ENCODE assay signal across 17 cellular contexts in genomic region chr12:69868695-69869094, GRCh38. TPM values are rescaled to one million over a fixed set of nuclear protein-coding genes. Genes with fewer than 3 reads are reported as not detected.
DNase-seq lines count a peak whose midpoint lies in the region; ATAC-seq, FAIRE-seq and TF ChIP-seq lines count a peak whose summit lies in the region.
"Had no signal": no experiment of that assay in that cellular context is flagged by ENCODE, and none has a peak within 500 bp of the region (broad histone marks: within the 10 kb centered on the region; RNA-seq: fewer than 3 reads in every experiment).

No MANE protein-coding gene starts in this region.

- H2BK12ac ChIP-seq in H1 (ENCODE audit: low read depth, low read length) (peak overlapping the region; percentile 63; the same call in 1 of the 2 replicates), trophoblast cell (ENCODE audit: low read length) (no peak overlapping the region)

- H2BK120ac ChIP-seq in H1 (replicated peaks; ENCODE audit: low read depth, low read length) (no peak overlapping the region), trophoblast cell (ENCODE audit: insufficient read depth, low read length, poor library complexity) (no peak overlapping the region)

- ATAC-seq in stimulated activated naive CD8-positive, alpha-beta T cell treated with anti-CD3 and anti-CD28 coated beads, Interleukin-15, amount 100 ng/mL, for 72 hours: peak; percentile 31
- no peak for ATAC-seq in stimulated activated naive CD8-positive, alpha-beta T cell treated with anti-CD3 and anti-CD28 coated beads, Interleukin-15, Interleukin-2, amounts not matched to agents 100 U/mL and 50 U/mL, for 24 hours
- ATAC-seq in CD4-positive, alpha-beta T cell (ENCODE audit: poor library complexity): no peak
- ATAC-seq in GM21528 (IDR thresholded peaks at IDR 0.05; ENCODE audit: low FRiP score, unreplicated experiment): no peak
- ATAC-seq: CD8-positive, alpha-beta T cell had no signal

- intact Hi-C loops in CD4-positive, alpha-beta T cell (cut with DNase I, micrococcal nuclease): no loop called here

- H4K5ac ChIP-seq in H1 (ENCODE audit: insufficient read length, low read depth, low read length): no peak overlapping the region

- no peaks in the 10 kb centered on the region for H3K9me3 Mint-ChIP-seq in stimulated activated naive CD8-positive, alpha-beta T cell treated with anti-CD3 and anti-CD28 coated beads, Interleukin-15, amount 100 ng/mL, for 72 hours
- H3K9me3 Mint-ChIP-seq in CD4-positive, alpha-beta T cell: no peaks in the 10 kb centered on the region
- H3K9me3 Mint-ChIP-seq: CD14-positive monocyte; CD8-positive, alpha-beta T cell; H9 had no signal

- no peaks in the 10 kb centered on the region for H4K20me1 ChIP-seq in H1 (replicated peaks in 1 of 2; ENCODE audit: control insufficient read depth in 1 of 2, insufficient read depth in 2 of 2, low read length in 2 of 2)
- H4K20me1 ChIP-seq: BLaER1 had no signal

- H3K4ac ChIP-seq in H1 (replicated peaks; ENCODE audit: insufficient read length, low read depth, low read length) (no peak overlapping the region), trophoblast cell (ENCODE audit: low read depth, low read length) (no peak overlapping the region)

- H3K27me3 ChIP-seq in H1 (replicated peaks in 1 of 4; ENCODE audit: control insufficient read depth in 3 of 4, extremely low read depth in 1 of 4, insufficient read depth in 3 of 4, low read length in 3 of 4) (no peaks in the 10 kb centered on the region), trophoblast cell (ENCODE audit: insufficient read depth, low read length) (no peaks in the 10 kb centered on the region)
- peaks cover 7% of the 10 kb centered on the region for H3K27me3 ChIP-seq in CD4-positive, alpha-beta T cell (ENCODE audit: control insufficient read depth, insufficient read depth, low read length)
- H3K27me3 ChIP-seq: BLaER1 had no signal

- H3K27me3 Mint-ChIP-seq in stimulated activated naive CD8-positive, alpha-beta T cell treated with anti-CD3 and anti-CD28 coated beads, Interleukin-15, amount 100 ng/mL, for 72 hours: peaks cover 19% of the 10 kb centered on the region
- peaks cover 55% of the 10 kb centered on the region for H3K27me3 Mint-ChIP-seq in CD4-positive, alpha-beta T cell

- H3K4me1 ChIP-seq in H1 (replicated peaks in 1 of 4; ENCODE audit: control insufficient read depth in 3 of 4, insufficient read depth in 4 of 4, low read length in 3 of 4) (no peaks in the 10 kb centered on the region), trophoblast cell (ENCODE audit: control insufficient read depth in 1 of 2, insufficient read depth in 2 of 2, low read length in 2 of 2) (no peaks in the 10 kb centered on the region)
- H3K4me1 ChIP-seq: BLaER1 had no signal

- POLR2A ChIA-PET in H1 (lab: Charles Lee; ENCODE audit: partially characterized antibody): no interaction called here
- POLR2A ChIA-PET in CD4-positive, alpha-beta T cell (lab: Charles Lee): no interaction called here

- no peak overlapping the region for H4K12ac ChIP-seq in trophoblast cell (ENCODE audit: low read depth, low read length)

- no peaks in the 10 kb centered on the region for H3K79me2 ChIP-seq in H1 (ENCODE audit: control insufficient read depth in 1 of 2, insufficient read depth in 2 of 2, low read length in 2 of 2)
- no peaks in the 10 kb centered on the region for H3K79me2 ChIP-seq in trophoblast cell (ENCODE audit: control insufficient read depth, insufficient read depth, low read length, poor library complexity)

- H2BK15ac ChIP-seq in H1 (ENCODE audit: low read length): peak overlapping the region; percentile 20; the same call in 1 of the 2 replicates

- no peaks in the 10 kb centered on the region for H3K23me2 ChIP-seq in H1 (ENCODE audit: low read depth, low read length)

- H3K36me3 ChIP-seq in H1 (ENCODE audit: control insufficient read depth in 2 of 4, insufficient read depth in 4 of 4, low read length in 3 of 4) (no peaks in the 10 kb centered on the region), trophoblast cell (ENCODE audit: control insufficient read depth in 1 of 2, insufficient read depth in 2 of 2, low read length in 2 of 2) (no peaks in the 10 kb centered on the region)
- H3K36me3 ChIP-seq: BLaER1 had no signal

- FAIRE-seq in H1 (lab: Jason Lieb, UNC): no peak
- FAIRE-seq: G401.6 had no signal

- no peak overlapping the region for H2BK5ac ChIP-seq in H1 (ENCODE audit: low read depth, low read length)
- no peak overlapping the region for H2BK5ac ChIP-seq in trophoblast cell (ENCODE audit: low read depth, low read length, poor library complexity)

- H3K4me1 Mint-ChIP-seq in stimulated activated naive CD8-positive, alpha-beta T cell treated with anti-CD3 and anti-CD28 coated beads, Interleukin-15, amount 100 ng/mL, for 72 hours: no peaks in the 10 kb centered on the region
- no peaks in the 10 kb centered on the region for H3K4me1 Mint-ChIP-seq in CD4-positive, alpha-beta T cell (ENCODE audit: low read depth)
- H3K4me1 Mint-ChIP-seq: H9 had no signal

- no peak overlapping the region for H3K4me3 Mint-ChIP-seq in stimulated activated naive CD8-positive, alpha-beta T cell treated with anti-CD3 and anti-CD28 coated beads, Interleukin-15, amount 100 ng/mL, for 72 hours
- no peak overlapping the region for H3K4me3 Mint-ChIP-seq in CD4-positive, alpha-beta T cell
- H3K4me3 Mint-ChIP-seq: CD14-positive monocyte; CD8-positive, alpha-beta T cell; H9 had no signal

- H3K9ac ChIP-seq in H1 (replicated peaks in 1 of 4; ENCODE audit: extremely low read depth in 1 of 4, low read depth in 3 of 4, low read length in 3 of 4) (no peak overlapping the region), trophoblast cell (ENCODE audit: low read length) (no peak overlapping the region)
- H3K9ac ChIP-seq: BLaER1 had no signal

- H3K14ac ChIP-seq in H1 (ENCODE audit: insufficient read length): no peak overlapping the region
- no peak overlapping the region for H3K14ac ChIP-seq in trophoblast cell (ENCODE audit: low read length)

- H3K4me2 ChIP-seq in H1 (ENCODE audit: insufficient read depth in 1 of 2, low read depth in 2 of 2, low read length in 2 of 2) (no peak overlapping the region), trophoblast cell (ENCODE audit: low read length) (no peak overlapping the region)
- H3K4me2 ChIP-seq: BLaER1 had no signal

- TF ChIP-seq CTCF in H1 (IDR thresholded peaks at IDR 0.05; ENCODE audit: control extremely low read depth in 1 of 3, insufficient read depth in 1 of 3, low read depth in 1 of 3, low read length in 3 of 3): no peak
- no peak for TF ChIP-seq CTCF in CD4-positive, alpha-beta T cell (IDR thresholded peaks at IDR 0.05)

- no peak overlapping the region for H3K27ac ChIP-seq in H1 (ENCODE audit: low read depth, low read length)
- no peak overlapping the region for H3K27ac ChIP-seq in trophoblast cell (ENCODE audit: low read depth, low read length)
- H3K27ac ChIP-seq in CD4-positive, alpha-beta T cell (ENCODE audit: low read depth, low read length): no peak overlapping the region
- H3K27ac ChIP-seq: BLaER1 had no signal

- H3K23ac ChIP-seq in H1 (ENCODE audit: insufficient read length) (no peak overlapping the region), trophoblast cell (ENCODE audit: low read length) (no peak overlapping the region)

- H3K4me3 ChIP-seq in H1 (ENCODE audit: extremely low read depth in 1 of 4, insufficient read depth in 2 of 4, low read depth in 3 of 4, low read length in 4 of 4) (no peak overlapping the region), trophoblast cell (ENCODE audit: low read depth, low read length) (peak overlapping the region; percentile 50)
- H3K4me3 ChIP-seq: BLaER1 had no signal

- TF ChIP-seq EP300 in H1 (IDR thresholded peaks at IDR 0.05; ENCODE audit: borderline replicate concordance in 1 of 2, low read depth in 2 of 2, low read length in 2 of 2): no peak

- H3K27ac Mint-ChIP-seq in stimulated activated naive CD8-positive, alpha-beta T cell treated with anti-CD3 and anti-CD28 coated beads, Interleukin-15, amount 100 ng/mL, for 72 hours: no peak overlapping the region
- H3K27ac Mint-ChIP-seq in CD4-positive, alpha-beta T cell: no peak overlapping the region
- H3K27ac Mint-ChIP-seq: CD14-positive monocyte; CD8-positive, alpha-beta T cell; H9 had no signal

- H2AK5ac ChIP-seq in H1 (ENCODE audit: low read depth, low read length): no peak overlapping the region
- no peak overlapping the region for H2AK5ac ChIP-seq in trophoblast cell (ENCODE audit: low read length)

- TF ChIP-seq POLR2A in H1 (IDR thresholded peaks at IDR 0.05; ENCODE audit: control extremely low read depth in 1 of 2, low read depth in 2 of 2, low read length in 2 of 2): no peak

- no peaks in the 10 kb centered on the region for H3K9me3 ChIP-seq in H1 (ENCODE audit: insufficient read depth in 2 of 2, low read depth in 1 of 2, low read length in 1 of 2)
- peaks cover 2% of the 10 kb centered on the region for H3K9me3 ChIP-seq in trophoblast cell (ENCODE audit: insufficient read depth, low read depth, low read length)
- no peaks in the 10 kb centered on the region for H3K9me3 ChIP-seq in CD4-positive, alpha-beta T cell (ENCODE audit: control insufficient read depth, low read length)
- H3K9me3 ChIP-seq: BLaER1 had no signal

- H3K79me1 ChIP-seq in H1 (ENCODE audit: low read depth, low read length) (no peaks in the 10 kb centered on the region), trophoblast cell (ENCODE audit: low read length) (no peaks in the 10 kb centered on the region)

- no peak overlapping the region for H2BK20ac ChIP-seq in H1 (ENCODE audit: low read length)

- no peaks in the 10 kb centered on the region for H3K36me3 Mint-ChIP-seq in CD4-positive, alpha-beta T cell (ENCODE audit: low read depth)
- H3K36me3 Mint-ChIP-seq: CD14-positive monocyte; CD8-positive, alpha-beta T cell had no signal

- CTCF ChIA-PET in H1 (lab: Charles Lee; ENCODE audit: partially characterized antibody): interaction anchor here (1.5 kb wide), 1 partner anchor 851 kb away, joined by 5 read pairs; no protein-coding TSS in a partner anchor
- CTCF ChIA-PET in CD4-positive, alpha-beta T cell (lab: Charles Lee): no interaction called here

- 85% methylated on average over 9 of the region's 9 CpGs; no CpG with 5 or more reads in 1 of the 2 experiments for WGBS in H1 (ENCODE audit: extremely low coverage in 1 of 2, insufficient coverage in 1 of 2, insufficient read length in 1 of 2, insufficient replicate concordance in 2 of 2, low coverage in 1 of 2, low lambda C conversion rate in 2 of 2, missing lambda C conversion rate in 1 of 2), 2 experiments
- WGBS in trophoblast cell (ENCODE audit: extremely low coverage, insufficient coverage, insufficient read length): no CpG with 5 or more reads among the region's 9 CpGs

- H4K91ac ChIP-seq in H1 (replicated peaks; ENCODE audit: insufficient read length, low read length) (peak overlapping the region; percentile 35), trophoblast cell (ENCODE audit: low read depth, low read length) (no peak overlapping the region)

- no peak overlapping the region for H3K56ac ChIP-seq in H1 (replicated peaks; ENCODE audit: insufficient read length, low read depth, low read length)

- no peak for DNase-seq in stimulated activated naive CD8-positive, alpha-beta T cell treated with anti-CD3 and anti-CD28 coated beads, Interleukin-15, amount 100 ng/mL, for 72 hours
- DNase-seq in stimulated activated naive CD8-positive, alpha-beta T cell treated with anti-CD3 and anti-CD28 coated beads, Interleukin-15, Interleukin-2, amounts not matched to agents 100 U/mL and 50 U/mL, for 24 hours: no peak
- DNase-seq in H1 (ENCODE audit: low read depth in 1 of 2, low spot score in 2 of 2): no peak
- no peak for DNase-seq in trophoblast cell
- DNase-seq in CD4-positive, alpha-beta T cell: no peak
- DNase-seq in kidney glomerular epithelial cell (lab: John Stamatoyannopoulos, UW): no peak
- DNase-seq: 8988T; Calu3; CD8-positive, alpha-beta T cell; GOT3; H9 had no signal

- no peak overlapping the region for H2AFZ ChIP-seq in H1 (ENCODE audit: low read length)
- no peak overlapping the region for H2AFZ ChIP-seq in trophoblast cell (ENCODE audit: insufficient read depth, low read length, poor library complexity)

- TF ChIP-seq RAD21 in H1 (IDR thresholded peaks at IDR 0.05 in 1 of 2, conservative IDR thresholded peaks at IDR 0.05 in 1 of 2; ENCODE audit: low read depth in 2 of 2, low read length in 2 of 2): no peak

- H3K18ac ChIP-seq in H1 (ENCODE audit: extremely low read depth, low read length) (no peak overlapping the region), trophoblast cell (ENCODE audit: low read length) (no peak overlapping the region)

- H4K8ac ChIP-seq in H1 (ENCODE audit: extremely low read depth, insufficient read depth, low read length) (no peak overlapping the region), trophoblast cell (ENCODE audit: low read depth, low read length) (no peak overlapping the region)

RNA-seq across cellular contexts. Expression of gene MYRFL, which starts 43.7 kb away (rescaled TPM):
- total RNA-seq in H1 (2021; fragmentation: NEBNext Ultra II Directional; extraction: Animal tissue kit (Norgen Biotek cat#: 25700)): 1.4 and 2.0 TPM in 2 replicates
- polyA plus RNA-seq in H1 (2011; rRNA removed): 0.72 and 1.1 TPM in 2 replicates
- polyA plus RNA-seq in H1 (2011; cell fraction: cytosol; rRNA removed): 1.1 TPM
- polyA plus RNA-seq in H1 (2011; cell fraction: nucleus; rRNA removed): 0.58 TPM
- polyA plus RNA-seq in H1 (2012, experiment 1 of 2): 0.90 to 1.9 TPM (median 1.0 TPM) in 4 replicates
- polyA plus RNA-seq in H1 (2012, experiment 2 of 2): 0.29 TPM
- 2.2 TPM for polyA plus RNA-seq in H1 (2013, experiment 1 of 2)
- 1.9 TPM for polyA plus RNA-seq in H1 (2013, experiment 2 of 2)
- 1.4 and 1.6 TPM in 2 replicates for polyA minus RNA-seq in H1 (2011; rRNA and poly(A)+ RNA removed)
- 0.37 TPM for polyA minus RNA-seq in H1 (2011; cell fraction: cytosol; rRNA and poly(A)+ RNA removed)
- polyA minus RNA-seq in H1 (2011; cell fraction: nucleus; rRNA and poly(A)+ RNA removed): 1.5 TPM
- polyA plus RNA-seq in trophoblast cell (2013): 0.21 and 0.37 TPM in 2 replicates
- total RNA-seq in CD4-positive, alpha-beta T cell: not detected
- total RNA-seq: A673; CD8-positive, alpha-beta T cell had no signal
- polyA plus RNA-seq: AG04450, CD14-positive monocyte had no signal
